In the genomic region with DNA sequence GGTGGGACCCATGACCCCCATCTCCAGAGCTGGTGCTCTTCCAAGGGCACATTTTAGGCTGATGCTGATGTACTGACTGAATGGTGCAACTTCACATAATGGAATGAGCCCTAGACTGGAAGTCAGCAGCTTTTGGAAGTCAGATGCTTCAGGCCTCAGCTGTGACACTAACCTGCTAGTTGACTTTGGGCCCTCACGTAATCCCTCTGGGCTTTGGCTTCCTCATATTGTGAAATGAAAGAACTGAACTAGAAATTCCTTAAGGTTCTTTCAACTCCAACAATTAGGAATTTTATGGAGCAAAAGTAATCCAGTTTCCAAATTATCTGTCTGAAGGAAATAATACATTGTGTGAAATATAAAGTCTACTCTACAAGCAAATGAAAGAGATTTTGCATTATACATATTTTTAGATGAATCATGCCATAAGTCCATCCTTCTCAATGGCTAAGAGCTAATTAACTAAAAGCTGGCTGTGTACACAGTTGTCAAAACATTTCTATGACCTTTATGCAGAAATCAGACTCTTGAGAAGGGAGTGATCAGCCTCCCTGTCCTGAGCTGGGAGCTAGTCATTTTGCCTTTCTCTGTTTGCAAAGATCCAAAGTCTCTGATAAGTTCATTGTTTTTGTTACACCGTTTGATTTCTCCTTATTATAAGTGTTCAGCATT, we compare ENCODE assay signal across 1 cellular context.
TF ChIP-seq lines count a peak whose summit lies in the region.

No MANE protein-coding gene starts in this region.

TF ChIP-seq in SK-N-SH treated with all-trans-retinoic acid at 6 μM for 48 hours, 23 proteins besides CTCF, POLR2A, EP300 and RAD21:
- TF ChIP-seq OSR1 (CRISPR knock-in tag; IDR thresholded peaks at IDR 0.05) (no peak), ZNF8 (CRISPR knock-in tag; IDR thresholded peaks at IDR 0.05) (no peak), GLIS3 (CRISPR knock-in tag; IDR thresholded peaks at IDR 0.05) (no peak), TCF4 (CRISPR knock-in tag; IDR thresholded peaks at IDR 0.05; ENCODE audit: borderline replicate concordance) (no peak), ZFP30 (CRISPR knock-in tag; IDR thresholded peaks at IDR 0.05) (no peak), ZNF70 (CRISPR knock-in tag; IDR thresholded peaks at IDR 0.05) (no peak), ZFP3 (CRISPR knock-in tag; IDR thresholded peaks at IDR 0.05) (no peak)
- TF ChIP-seq, protein P1, sequence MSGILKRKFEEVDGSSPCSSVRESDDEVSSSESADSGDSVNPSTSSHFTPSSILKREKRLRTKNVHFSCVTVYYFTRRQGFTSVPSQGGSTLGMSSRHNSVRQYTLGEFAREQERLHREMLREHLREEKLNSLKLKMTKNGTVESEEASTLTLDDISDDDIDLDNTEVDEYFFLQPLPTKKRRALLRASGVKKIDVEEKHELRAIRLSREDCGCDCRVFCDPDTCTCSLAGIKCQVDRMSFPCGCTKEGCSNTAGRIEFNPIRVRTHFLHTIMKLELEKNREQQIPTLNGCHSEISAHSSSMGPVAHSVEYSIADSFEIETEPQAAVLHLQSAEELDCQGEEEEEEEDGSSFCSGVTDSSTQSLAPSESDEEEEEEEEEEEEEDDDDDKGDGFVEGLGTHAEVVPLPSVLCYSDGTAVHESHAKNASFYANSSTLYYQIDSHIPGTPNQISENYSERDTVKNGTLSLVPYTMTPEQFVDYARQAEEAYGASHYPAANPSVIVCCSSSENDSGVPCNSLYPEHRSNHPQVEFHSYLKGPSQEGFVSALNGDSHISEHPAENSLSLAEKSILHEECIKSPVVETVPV (CRISPR knock-in tag; IDR thresholded peaks at IDR 0.05) = no peak
- TF ChIP-seq, protein P2, sequence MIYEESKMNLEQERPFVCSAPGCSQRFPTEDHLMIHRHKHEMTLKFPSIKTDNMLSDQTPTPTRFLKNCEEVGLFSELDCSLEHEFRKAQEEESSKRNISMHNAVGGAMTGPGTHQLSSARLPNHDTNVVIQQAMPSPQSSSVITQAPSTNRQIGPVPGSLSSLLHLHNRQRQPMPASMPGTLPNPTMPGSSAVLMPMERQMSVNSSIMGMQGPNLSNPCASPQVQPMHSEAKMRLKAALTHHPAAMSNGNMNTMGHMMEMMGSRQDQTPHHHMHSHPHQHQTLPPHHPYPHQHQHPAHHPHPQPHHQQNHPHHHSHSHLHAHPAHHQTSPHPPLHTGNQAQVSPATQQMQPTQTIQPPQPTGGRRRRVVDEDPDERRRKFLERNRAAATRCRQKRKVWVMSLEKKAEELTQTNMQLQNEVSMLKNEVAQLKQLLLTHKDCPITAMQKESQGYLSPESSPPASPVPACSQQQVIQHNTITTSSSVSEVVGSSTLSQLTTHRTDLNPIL (CRISPR knock-in tag; IDR thresholded peaks at IDR 0.05; ENCODE audit: low read depth) = no peak
